Comparison of ENCODE assay signal across 2 cellular contexts in the genomic region with DNA sequence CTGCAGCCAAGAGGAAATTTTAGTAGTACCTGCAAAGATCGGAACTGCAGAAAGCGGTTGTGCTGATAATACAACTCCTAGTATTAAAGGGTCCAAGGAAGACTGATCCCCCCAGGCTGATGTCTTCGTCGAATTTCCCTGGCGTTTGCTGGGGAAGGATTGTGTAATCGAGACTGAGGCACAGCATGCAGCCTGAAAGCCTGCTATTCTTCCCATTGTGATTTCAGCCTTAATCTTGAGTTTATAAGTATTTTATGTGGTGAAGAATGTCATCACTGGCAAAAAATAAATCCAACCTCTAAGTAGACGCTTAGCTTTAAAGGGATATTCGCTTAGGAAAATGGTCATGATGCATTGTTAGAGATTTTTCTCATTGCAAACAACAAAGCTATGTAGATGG.
A peak's percentile ranks its signal among the peaks of the same experiment; 100 is the strongest.
TF ChIP-seq lines count a peak whose summit lies in the region.

No MANE protein-coding gene starts in this region.

TF ChIP-seq in HepG2, 621 proteins besides CTCF, POLR2A, EP300 and RAD21:
- TF ChIP-seq TFE3 (CRISPR knock-in tag; IDR thresholded peaks at IDR 0.05) (no peak), CEBPB (IDR thresholded peaks at IDR 0.05; ENCODE audit: borderline replicate concordance, low read depth, low read length) (peak; percentile 54; the same call in 1 of the 2 replicates)

TF ChIP-seq in WTC11, 78 proteins besides CTCF, POLR2A, EP300 and RAD21:
- TF ChIP-seq, protein P1, sequence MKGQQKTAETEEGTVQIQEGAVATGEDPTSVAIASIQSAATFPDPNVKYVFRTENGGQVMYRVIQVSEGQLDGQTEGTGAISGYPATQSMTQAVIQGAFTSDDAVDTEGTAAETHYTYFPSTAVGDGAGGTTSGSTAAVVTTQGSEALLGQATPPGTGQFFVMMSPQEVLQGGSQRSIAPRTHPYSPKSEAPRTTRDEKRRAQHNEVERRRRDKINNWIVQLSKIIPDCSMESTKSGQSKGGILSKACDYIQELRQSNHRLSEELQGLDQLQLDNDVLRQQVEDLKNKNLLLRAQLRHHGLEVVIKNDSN (CRISPR knock-in tag; IDR thresholded peaks at IDR 0.05): no peak
- TF ChIP-seq JUN (CRISPR knock-in tag; IDR thresholded peaks at IDR 0.05): no peak
- no peak for TF ChIP-seq ZNF232 (CRISPR knock-in tag; IDR thresholded peaks at IDR 0.05)
- TF ChIP-seq PRRX2 (CRISPR knock-in tag; IDR thresholded peaks at IDR 0.05): no peak
- TF ChIP-seq, protein P2, sequence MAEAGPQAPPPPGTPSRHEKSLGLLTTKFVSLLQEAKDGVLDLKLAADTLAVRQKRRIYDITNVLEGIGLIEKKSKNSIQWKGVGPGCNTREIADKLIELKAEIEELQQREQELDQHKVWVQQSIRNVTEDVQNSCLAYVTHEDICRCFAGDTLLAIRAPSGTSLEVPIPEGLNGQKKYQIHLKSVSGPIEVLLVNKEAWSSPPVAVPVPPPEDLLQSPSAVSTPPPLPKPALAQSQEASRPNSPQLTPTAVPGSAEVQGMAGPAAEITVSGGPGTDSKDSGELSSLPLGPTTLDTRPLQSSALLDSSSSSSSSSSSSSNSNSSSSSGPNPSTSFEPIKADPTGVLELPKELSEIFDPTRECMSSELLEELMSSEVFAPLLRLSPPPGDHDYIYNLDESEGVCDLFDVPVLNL (CRISPR knock-in tag; IDR thresholded peaks at IDR 0.05; ENCODE audit: borderline replicate concordance, low read depth): no peak
- no peak for TF ChIP-seq KAT7 (CRISPR knock-in tag; IDR thresholded peaks at IDR 0.05; ENCODE audit: borderline replicate concordance)
- TF ChIP-seq CBFB (CRISPR knock-in tag; IDR thresholded peaks at IDR 0.05; ENCODE audit: low read depth): no peak
- no peak for TF ChIP-seq ERG (CRISPR knock-in tag; IDR thresholded peaks at IDR 0.05)
- no peak for TF ChIP-seq MXD4 (CRISPR knock-in tag; IDR thresholded peaks at IDR 0.05; ENCODE audit: borderline replicate concordance)
- TF ChIP-seq RORB (CRISPR knock-in tag; IDR thresholded peaks at IDR 0.05): no peak
- no peak for TF ChIP-seq TCF7 (CRISPR knock-in tag; IDR thresholded peaks at IDR 0.05; ENCODE audit: low read depth)
- TF ChIP-seq, protein P3, sequence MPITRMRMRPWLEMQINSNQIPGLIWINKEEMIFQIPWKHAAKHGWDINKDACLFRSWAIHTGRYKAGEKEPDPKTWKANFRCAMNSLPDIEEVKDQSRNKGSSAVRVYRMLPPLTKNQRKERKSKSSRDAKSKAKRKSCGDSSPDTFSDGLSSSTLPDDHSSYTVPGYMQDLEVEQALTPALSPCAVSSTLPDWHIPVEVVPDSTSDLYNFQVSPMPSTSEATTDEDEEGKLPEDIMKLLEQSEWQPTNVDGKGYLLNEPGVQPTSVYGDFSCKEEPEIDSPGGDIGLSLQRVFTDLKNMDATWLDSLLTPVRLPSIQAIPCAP (CRISPR knock-in tag; IDR thresholded peaks at IDR 0.05): no peak
- TF ChIP-seq AR (CRISPR knock-in tag; IDR thresholded peaks at IDR 0.05): no peak
- no peak for TF ChIP-seq CDX4 (CRISPR knock-in tag; IDR thresholded peaks at IDR 0.05; ENCODE audit: borderline replicate concordance)
- no peak for TF ChIP-seq ZNF263 (CRISPR knock-in tag; IDR thresholded peaks at IDR 0.05; ENCODE audit: low read depth)
- no peak for TF ChIP-seq SOX15 (CRISPR knock-in tag; IDR thresholded peaks at IDR 0.05)
TF ChIP-seq in WTC11: peak in this region for 0.
